Comparison of ENCODE assay signal across 8 cellular contexts in genomic region chr15:74635228-74635627, GRCh38. TPM values are rescaled to one million over a fixed set of nuclear protein-coding genes. Genes with fewer than 3 reads are reported as not detected.
DNase-seq lines count a peak whose midpoint lies in the region; ATAC-seq and TF ChIP-seq lines count a peak whose summit lies in the region.

No MANE protein-coding gene starts in this region.

- TF ChIP-seq CTCF in WERI-Rb-1 (IDR thresholded peaks at IDR 0.05; ENCODE audit: low read depth, low read length) (peak; percentile 87), brain microvascular endothelial cell (IDR thresholded peaks at IDR 0.05; ENCODE audit: low read depth, low read length, missing control alignments) (peak; percentile 92), kidney epithelial cell (IDR thresholded peaks at IDR 0.05; ENCODE audit: insufficient read depth, low read length, poor library complexity, severe bottlenecking) (peak; percentile 88)

- H3K36me3 ChIP-seq in WERI-Rb-1: peaks cover 85% of the 10 kb centered on the region
- H3K36me3 ChIP-seq in brain microvascular endothelial cell (replicated peaks): peaks cover 39% of the 10 kb centered on the region
- peaks cover 2% of the 10 kb centered on the region for H3K36me3 ChIP-seq in kidney epithelial cell (ENCODE audit: control insufficient read depth, insufficient read depth, low read length)

- DNase-seq in NCI-H526 (lab: John Stamatoyannopoulos, UW) (peak; percentile 22 to 72), NCI-H526 treated with DMSO at 0.1 percent for 48 hours (lab: John Stamatoyannopoulos, UW) (no peak), MV-4-11 (lab: John Stamatoyannopoulos, UW) (peak; percentile 64), WERI-Rb-1 (peak; percentile 67), brain microvascular endothelial cell (peak; percentile 44), kidney epithelial cell (ENCODE audit: low read depth) (no peak)
- DNase-seq in stimulated activated CD4-positive, alpha-beta T cell treated with anti-CD3 and anti-CD28 coated beads, Interleukin-2, amount 100 ng/mL, for 4 hours (ENCODE audit: low read depth): peak; percentile 54

- H3K27ac ChIP-seq in WERI-Rb-1: no peak overlapping the region
- no peak overlapping the region for H3K27ac ChIP-seq in brain microvascular endothelial cell

- no peaks in the 10 kb centered on the region for H3K9me3 ChIP-seq in WERI-Rb-1 (ENCODE audit: severe bottlenecking)

- H3K27me3 ChIP-seq in WERI-Rb-1 (ENCODE audit: insufficient read depth, low read depth, severe bottlenecking) (no peaks in the 10 kb centered on the region), brain microvascular endothelial cell (replicated peaks) (no peaks in the 10 kb centered on the region), kidney epithelial cell (ENCODE audit: control insufficient read depth, insufficient read depth, low read length) (no peaks in the 10 kb centered on the region)

- in situ Hi-C loops in brain microvascular endothelial cell (cut with HindIII; ENCODE audit: low pct_ligation_motif_present, low sequenced_read_pairs): no loop called here

- ATAC-seq in GM21367 (IDR thresholded peaks at IDR 0.05; ENCODE audit: unreplicated experiment): no peak

- H3K4me3 ChIP-seq in WERI-Rb-1 (ENCODE audit: low read depth, low read length) (no peak overlapping the region), brain microvascular endothelial cell (ENCODE audit: low read depth, low read length) (no peak overlapping the region), kidney epithelial cell (ENCODE audit: low read depth, low read length) (no peak overlapping the region)

RNA-seq across cellular contexts. Expression of gene CLK3, which starts 19.6 kb away (rescaled TPM):
- 96.9 and 104 TPM in 2 replicates for total RNA-seq in kidney epithelial cell

Comparison
In these comparisons a context has a peak if more than half of its experiments do, and no peak if none do; other contexts are left out.
1. DNase-seq: peak in NCI-H526 (2 of 2), MV-4-11 (single experiment), WERI-Rb-1 (single experiment), brain microvascular endothelial cell (single experiment) and stimulated activated CD4-positive, alpha-beta T cell treated with anti-CD3 and anti-CD28 coated beads, Interleukin-2, amount 100 ng/mL, for 4 hours (single experiment); none in NCI-H526 treated with DMSO at 0.1 percent for 48 hours (single experiment) and kidney epithelial cell (single experiment).
2. Peak in every context shown above with its lines, with median percentiles within 50 percentile points of each other: CTCF ChIP-seq.